12 cellular contexts compared by ENCODE assay signal in genomic region chr2:12539771-12540170, GRCh38.
"Had no signal": no experiment of that assay in that cellular context is flagged by ENCODE, and none has a peak within 500 bp of the region (broad histone marks: within the 10 kb centered on the region; RNA-seq: fewer than 3 reads in every experiment).

No MANE protein-coding gene starts in this region.

- DNase-seq: activated CD4-positive, CD25-positive, alpha-beta regulatory T cell; amygdala; endodermal cell; erythroblast; hypothalamus; kidney glomerular epithelial cell; stimulated activated CD4-positive, alpha-beta T cell treated with anti-CD3 and anti-CD28 coated beads, Interleukin-2, amount 100 ng/mL, for 48 hours; stimulated activated naive CD4-positive, alpha-beta T cell treated with Interleukin-2 at 50 U/mL for 16 hours; T-helper 2 cell had no signal

- H3K27me3 ChIP-seq: neural progenitor cell had no signal

- H3K4me1 ChIP-seq: neural progenitor cell had no signal

- H3K36me3 ChIP-seq: neural progenitor cell had no signal

- H3K27ac ChIP-seq: neural progenitor cell had no signal

- H3K36me3 Mint-ChIP-seq: brain, neural progenitor cell had no signal

- ATAC-seq: activated naive CD4-positive, alpha-beta T cell treated with anti-CD3 and anti-CD28 coated beads, Interleukin-2, amount 50 U/mL, for 72 hours had no signal

- H3K9me3 Mint-ChIP-seq: brain, endodermal cell, neural progenitor cell had no signal

- H3K27ac Mint-ChIP-seq: activated naive CD4-positive, alpha-beta T cell treated with anti-CD3 and anti-CD28 coated beads, Interleukin-2, amount 50 U/mL, for 72 hours; endodermal cell; neural progenitor cell had no signal

- H3K4me3 ChIP-seq: neural progenitor cell had no signal

- H3K4me3 Mint-ChIP-seq: brain, endodermal cell, neural progenitor cell had no signal
